Comparison of ENCODE assay signal across 2 cellular contexts in genomic region chr15:44252434-44252833, GRCh38. TPM values are rescaled to one million over a fixed set of nuclear protein-coding genes. Genes with fewer than 3 reads are reported as not detected.
"Had no signal": no experiment of that assay in that cellular context is flagged by ENCODE, and none has a peak within 500 bp of the region (broad histone marks: within the 10 kb centered on the region; RNA-seq: fewer than 3 reads in every experiment).

No MANE protein-coding gene starts in this region.

RNA-seq across cellular contexts. Expression of gene FRMD5, which starts 57.4 kb away (rescaled TPM):
- total RNA-seq: NCI-H460; T-helper 1 cell treated with Interleukin-12 subunit alpha and Interleukin-12 subunit beta and Interleukin-4 antibody, amounts not matched to agents 30 ng/mL and 1 ng/mL, for 36 hours had no signal
